Comparison of ENCODE assay signal across 1 cellular context in genomic region chrX:153032397-153033118, GRCh38.
TF ChIP-seq lines count a peak whose summit lies in the region.

No MANE protein-coding gene starts in this region.

TF ChIP-seq in HepG2, 621 proteins besides CTCF, POLR2A, EP300 and RAD21 (continued from another document and continues in another):
- TF ChIP-seq UBTF (CRISPR knock-in tag; IDR thresholded peaks at IDR 0.05) (no peak), ZNF879 (CRISPR knock-in tag; IDR thresholded peaks at IDR 0.05) (no peak), AKAP8 (CRISPR knock-in tag; IDR thresholded peaks at IDR 0.05) (no peak), ATF7-NPFF (CRISPR knock-in tag; IDR thresholded peaks at IDR 0.05; ENCODE audit: low read depth) (no peak), ZNF10 (CRISPR knock-in tag; IDR thresholded peaks at IDR 0.05; ENCODE audit: borderline replicate concordance, low read depth) (no peak), HOXA7 (CRISPR knock-in tag; IDR thresholded peaks at IDR 0.05) (no peak), WIZ (CRISPR knock-in tag; IDR thresholded peaks at IDR 0.05) (no peak), E2F2 (CRISPR knock-in tag; IDR thresholded peaks at IDR 0.05; ENCODE audit: borderline replicate concordance) (0 out of 2 replicates have a peak, but pooled peaks have one; percentile 12), MAFF (IDR thresholded peaks at IDR 0.05; ENCODE audit: low read depth, low read length) (no peak), ZNF180 (CRISPR knock-in tag; IDR thresholded peaks at IDR 0.05; ENCODE audit: borderline replicate concordance, low read depth) (no peak), ZNF607 (CRISPR knock-in tag; IDR thresholded peaks at IDR 0.05; ENCODE audit: borderline replicate concordance) (no peak), ZNF761 (CRISPR knock-in tag; conservative IDR thresholded peaks at IDR 0.05) (no peak), BATF2 (CRISPR knock-in tag; IDR thresholded peaks at IDR 0.05) (no peak), MTERF4 (CRISPR knock-in tag; IDR thresholded peaks at IDR 0.05) (no peak), DMAP1 (CRISPR knock-in tag; IDR thresholded peaks at IDR 0.05) (no peak), ZNF737 (CRISPR knock-in tag; IDR thresholded peaks at IDR 0.05; ENCODE audit: borderline replicate concordance) (no peak), ZNF501 (CRISPR knock-in tag; IDR thresholded peaks at IDR 0.05) (0 out of 2 replicates have a peak, but pooled peaks have one; percentile 26), ZNF407 (CRISPR knock-in tag; IDR thresholded peaks at IDR 0.05; ENCODE audit: not compliant biosample characterization) (no peak), SP4 (CRISPR knock-in tag; IDR thresholded peaks at IDR 0.05) (no peak), ZNF687 (CRISPR knock-in tag; IDR thresholded peaks at IDR 0.05) (peak; percentile 63), SNAI1 (CRISPR knock-in tag; IDR thresholded peaks at IDR 0.05; ENCODE audit: borderline replicate concordance) (no peak), ZNF451 (CRISPR knock-in tag; IDR thresholded peaks at IDR 0.05) (no peak), SIX4 (CRISPR knock-in tag; IDR thresholded peaks at IDR 0.05) (no peak), MBNL3 (CRISPR knock-in tag; conservative IDR thresholded peaks at IDR 0.05) (no peak), ZNF496 (CRISPR knock-in tag; IDR thresholded peaks at IDR 0.05; ENCODE audit: insufficient replicate concordance) (no peak), NCOA1 (CRISPR knock-in tag; IDR thresholded peaks at IDR 0.05) (no peak), SPEN (CRISPR knock-in tag; IDR thresholded peaks at IDR 0.05; ENCODE audit: low read depth) (no peak), MTA1 (CRISPR knock-in tag; IDR thresholded peaks at IDR 0.05; ENCODE audit: borderline replicate concordance) (no peak), ZKSCAN5 (CRISPR knock-in tag; IDR thresholded peaks at IDR 0.05) (no peak), ATF3 (CRISPR knock-in tag; IDR thresholded peaks at IDR 0.05) (no peak), DMTF1 (CRISPR knock-in tag; IDR thresholded peaks at IDR 0.05) (no peak), CREB3 (CRISPR knock-in tag; IDR thresholded peaks at IDR 0.05) (no peak), MED13 (CRISPR knock-in tag; IDR thresholded peaks at IDR 0.05) (no peak), ZNF777 (CRISPR knock-in tag; IDR thresholded peaks at IDR 0.05) (peak; percentile 71; the same call in 1 of the 2 replicates)
